ENCODE assay signal across 24 cellular contexts in genomic region chr4:39039108-39039507, GRCh38. TPM values are rescaled to one million over a fixed set of nuclear protein-coding genes. Genes with fewer than 3 reads are reported as not detected.
"Had no signal": no experiment of that assay in that cellular context is flagged by ENCODE, and none has a peak within 500 bp of the region (broad histone marks: within the 10 kb centered on the region; RNA-seq: fewer than 3 reads in every experiment).

No MANE protein-coding gene starts in this region.

- H2AFZ ChIP-seq: parathyroid adenoma had no signal

- H3K27ac ChIP-seq: esophagus muscularis mucosa, gastrocnemius medialis, heart right ventricle, parathyroid adenoma, psoas muscle, spleen, thoracic aorta, transverse colon had no signal

- FAIRE-seq: endometrium, islet of Langerhans had no signal

- DNase-seq: effector memory CD4-positive, alpha-beta T cell; gastrocnemius medialis; heart right ventricle; hypothalamus; kidney glomerular epithelial cell; naive B cell; occipital lobe; psoas muscle; retina; spleen; stimulated activated CD4-positive, alpha-beta T cell treated with anti-CD3 and anti-CD28 coated beads, Interleukin-15, amount 100 ng/mL, for 24 hours; stimulated activated CD4-positive, alpha-beta T cell treated with anti-CD3 and anti-CD28 coated beads, Interleukin-1b, Interleukin-23, amount 100 ng/mL, for 48 hours; stimulated activated CD4-positive, alpha-beta T cell treated with anti-CD3 and anti-CD28 coated beads, Interleukin-4, amount 100 ng/mL, for 24 hours; stimulated activated naive B cell treated with anti-CD40 and anti-IgM and Interleukin-4, amounts not matched to agents 10 μg/mL and 1 μg/mL and 100 μg/mL, for 72 hours; stomach; substantia nigra; transverse colon had no signal

- H3K9me3 Mint-ChIP-seq: naive B cell; nephron; stimulated activated naive B cell treated with anti-CD40 and anti-IgM and Interleukin-4, amounts not matched to agents 10 μg/mL and 1 μg/mL and 100 μg/mL, for 72 hours had no signal

- H3K4me1 ChIP-seq: parathyroid adenoma, psoas muscle had no signal

- H3K36me3 Mint-ChIP-seq: naive B cell; stimulated activated naive B cell treated with anti-CD40 and anti-IgM and Interleukin-4, amounts not matched to agents 10 μg/mL and 1 μg/mL and 100 μg/mL, for 72 hours had no signal

- H3K27me3 Mint-ChIP-seq: naive B cell; stimulated activated naive B cell treated with anti-CD40 and anti-IgM and Interleukin-4, amounts not matched to agents 10 μg/mL and 1 μg/mL and 100 μg/mL, for 72 hours had no signal

- ATAC-seq: gastrocnemius medialis; heart right ventricle; psoas muscle; sciatic nerve; stimulated activated naive B cell treated with anti-CD40 and anti-IgM and Interleukin-4, amounts not matched to agents 10 μg/mL and 1 μg/mL and 100 μg/mL, for 72 hours had no signal

- H3K36me3 ChIP-seq: esophagus muscularis mucosa, gastrocnemius medialis, heart right ventricle, spleen, stomach, thoracic aorta, transverse colon had no signal

- H3K4me3 ChIP-seq: esophagus muscularis mucosa, gastrocnemius medialis, heart right ventricle, psoas muscle, spleen, stomach, thoracic aorta, transverse colon had no signal

- H3K9ac ChIP-seq: parathyroid adenoma had no signal

- H3K79me2 ChIP-seq: parathyroid adenoma had no signal

- H3K27me3 ChIP-seq: esophagus muscularis mucosa, gastrocnemius medialis, heart right ventricle, spleen, stomach had no signal

- H3K27ac Mint-ChIP-seq: stimulated activated naive B cell treated with anti-CD40 and anti-IgM and Interleukin-4, amounts not matched to agents 10 μg/mL and 1 μg/mL and 100 μg/mL, for 72 hours had no signal

- H3K9me3 ChIP-seq: esophagus muscularis mucosa, gastrocnemius medialis, heart right ventricle, psoas muscle, spleen, stomach, thoracic aorta, transverse colon had no signal

RNA-seq across cellular contexts. Expression of gene TMEM156, which starts 6.9 kb away (rescaled TPM):
- total RNA-seq: gastrocnemius medialis, thoracic aorta had no signal
